Comparison of ENCODE assay signal across 17 cellular contexts in the genomic region with DNA sequence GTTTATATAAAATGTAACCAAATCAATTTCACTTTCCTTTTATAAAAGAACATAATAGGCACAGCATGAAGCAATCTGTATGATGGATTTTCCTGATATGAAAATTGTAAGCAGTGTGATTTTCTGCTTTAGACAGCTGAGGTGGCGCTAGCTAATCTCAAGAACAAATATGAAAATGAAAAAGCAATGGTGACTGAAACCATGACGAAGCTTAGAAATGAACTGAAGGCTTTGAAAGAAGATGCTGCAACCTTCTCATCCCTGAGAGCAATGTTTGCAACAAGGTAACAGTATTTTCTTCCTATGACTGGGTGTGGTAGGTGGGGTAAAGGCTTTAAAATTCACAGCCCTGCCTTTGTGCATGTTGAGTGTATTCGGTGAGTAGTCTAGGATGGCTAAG.
DNase-seq lines count a peak whose midpoint lies in the region; ATAC-seq, FAIRE-seq and TF ChIP-seq lines count a peak whose summit lies in the region.
"Had no signal": no experiment of that assay in that cellular context is flagged by ENCODE, and none has a peak within 500 bp of the region (broad histone marks: within the 10 kb centered on the region; RNA-seq: fewer than 3 reads in every experiment).

No MANE protein-coding gene starts in this region.

- H3K27ac ChIP-seq in lower lobe of right lung (peak overlapping the region; percentile 1), pancreas (no peak overlapping the region)
- H3K27ac ChIP-seq: A549, tibial nerve had no signal

- DNase-seq in activated CD4-positive, alpha-beta T cell treated with anti-CD3 and anti-CD28 coated beads, Interleukin-2, amount 10 ng/mL, durations not matched to agents 24 days and 14 days, result peak; percentile 49
- DNase-seq in activated CD4-positive, alpha-beta T cell treated with anti-CD3 and anti-CD28 coated beads for 48 hours, result no peak
- DNase-seq in GM19239 (ENCODE audit: insufficient read length, low spot score) (peak; percentile 2), lower lobe of right lung (no peak), pancreas (no peak), putamen (ENCODE audit: low spot score) (no peak)
- DNase-seq: activated gamma-delta T cell; aorta; DMS153; NCI-H187 treated with DMSO at 0.1 percent for 48 hours; stimulated activated naive CD4-positive, alpha-beta T cell treated with Interleukin-2 at 50 U/mL for 16 hours had no signal

- TF ChIP-seq CTCF in lower lobe of right lung (IDR thresholded peaks at IDR 0.05) (no peak), pancreas (IDR thresholded peaks at IDR 0.05) (no peak)

- H3K4me1 ChIP-seq in lower lobe of right lung (peaks cover 10% of the 10 kb centered on the region), pancreas (no peaks in the 10 kb centered on the region)
- H3K4me1 ChIP-seq: tibial nerve had no signal

- 87 to 90% methylated on average over 3 of the region's 3 CpGs for WGBS in pancreas, 2 donors

- H3K9me3 ChIP-seq in lower lobe of right lung (no peaks in the 10 kb centered on the region), pancreas (no peaks in the 10 kb centered on the region)
- H3K9me3 ChIP-seq: A549, tibial nerve had no signal

- intact Hi-C loops in activated CD4-positive, alpha-beta T cell treated with anti-CD3 and anti-CD28 coated beads, Interleukin-2, amount 10 ng/mL, durations not matched to agents 24 days and 14 days (cut with micrococcal nuclease), result no loop called here
- intact Hi-C loops in lower lobe of right lung (cut with DNase I) (no loop called here), pancreas (cut with DNase I) (no loop called here)

- no peaks in the 10 kb centered on the region for H3K36me3 Mint-ChIP-seq in activated CD4-positive, alpha-beta T cell treated with anti-CD3 and anti-CD28 coated beads, Interleukin-2, amount 10 ng/mL, durations not matched to agents 24 days and 14 days (ENCODE audit: low read depth)
- peaks cover 32% of the 10 kb centered on the region for H3K36me3 Mint-ChIP-seq in stimulated activated memory B cell treated with anti-CD40 and anti-IgM and Interleukin-4, amounts not matched to agents 10 μg/mL and 1 μg/mL and 100 μg/mL, for 72 hours

- H3K4me1 Mint-ChIP-seq in activated CD4-positive, alpha-beta T cell treated with anti-CD3 and anti-CD28 coated beads, Interleukin-2, amount 10 ng/mL, durations not matched to agents 24 days and 14 days, result peaks cover 2% of the 10 kb centered on the region
- no peaks in the 10 kb centered on the region for H3K4me1 Mint-ChIP-seq in stimulated activated memory B cell treated with anti-CD40 and anti-IgM and Interleukin-4, amounts not matched to agents 10 μg/mL and 1 μg/mL and 100 μg/mL, for 72 hours

- no peaks in the 10 kb centered on the region for H3K27me3 ChIP-seq in lower lobe of right lung (ENCODE audit: low read depth)
- H3K27me3 ChIP-seq in pancreas, result no peaks in the 10 kb centered on the region
- H3K27me3 ChIP-seq: tibial nerve had no signal

- no peak overlapping the region for H3K27ac Mint-ChIP-seq in activated CD4-positive, alpha-beta T cell treated with anti-CD3 and anti-CD28 coated beads, Interleukin-2, amount 10 ng/mL, durations not matched to agents 24 days and 14 days
- no peak overlapping the region for H3K27ac Mint-ChIP-seq in stimulated activated memory B cell treated with anti-CD40 and anti-IgM and Interleukin-4, amounts not matched to agents 10 μg/mL and 1 μg/mL and 100 μg/mL, for 72 hours
- H3K27ac Mint-ChIP-seq: CD14-positive monocyte had no signal

- H3K36me3 ChIP-seq in lower lobe of right lung (no peaks in the 10 kb centered on the region), pancreas (no peaks in the 10 kb centered on the region)

- H3K4me3 ChIP-seq in lower lobe of right lung, result no peak overlapping the region
- H3K4me3 ChIP-seq in pancreas, result no peak overlapping the region
- H3K4me3 ChIP-seq: A549, tibial nerve had no signal

- peak; percentile 76 for FAIRE-seq in GM19239 (lab: Jason Lieb, UNC)
- FAIRE-seq in pancreas (lab: Jason Lieb, UNC), result no peak
- FAIRE-seq: A549 had no signal

- peak; percentile 84 for ATAC-seq in HG03439 (IDR thresholded peaks at IDR 0.05; ENCODE audit: unreplicated experiment)
- no peak for ATAC-seq in lower lobe of right lung
- no peak for ATAC-seq in pancreas
- ATAC-seq in stimulated activated memory B cell treated with anti-CD40 and anti-IgM and Interleukin-4, amounts not matched to agents 10 μg/mL and 1 μg/mL and 100 μg/mL, for 72 hours, result no peak
- ATAC-seq: A549, HCT116 had no signal

- H3K27me3 Mint-ChIP-seq in activated CD4-positive, alpha-beta T cell treated with anti-CD3 and anti-CD28 coated beads, Interleukin-2, amount 10 ng/mL, durations not matched to agents 24 days and 14 days, result no peaks in the 10 kb centered on the region
- H3K27me3 Mint-ChIP-seq in stimulated activated memory B cell treated with anti-CD40 and anti-IgM and Interleukin-4, amounts not matched to agents 10 μg/mL and 1 μg/mL and 100 μg/mL, for 72 hours, result no peaks in the 10 kb centered on the region

- no peaks in the 10 kb centered on the region for H3K9me3 Mint-ChIP-seq in activated CD4-positive, alpha-beta T cell treated with anti-CD3 and anti-CD28 coated beads, Interleukin-2, amount 10 ng/mL, durations not matched to agents 24 days and 14 days
- H3K9me3 Mint-ChIP-seq in stimulated activated memory B cell treated with anti-CD40 and anti-IgM and Interleukin-4, amounts not matched to agents 10 μg/mL and 1 μg/mL and 100 μg/mL, for 72 hours, result no peaks in the 10 kb centered on the region
- H3K9me3 Mint-ChIP-seq: CD14-positive monocyte had no signal

- no peak overlapping the region for H3K4me3 Mint-ChIP-seq in activated CD4-positive, alpha-beta T cell treated with anti-CD3 and anti-CD28 coated beads, Interleukin-2, amount 10 ng/mL, durations not matched to agents 24 days and 14 days
- no peak overlapping the region for H3K4me3 Mint-ChIP-seq in stimulated activated memory B cell treated with anti-CD40 and anti-IgM and Interleukin-4, amounts not matched to agents 10 μg/mL and 1 μg/mL and 100 μg/mL, for 72 hours
- H3K4me3 Mint-ChIP-seq: CD14-positive monocyte had no signal

Comparison
In these comparisons a context has a peak if more than half of its experiments do, and no peak if none do; other contexts are left out.
1. DNase-seq: peak in activated CD4-positive, alpha-beta T cell treated with anti-CD3 and anti-CD28 coated beads, Interleukin-2, amount 10 ng/mL, durations not matched to agents 24 days and 14 days (single experiment) and GM19239 (single experiment); none in activated CD4-positive, alpha-beta T cell treated with anti-CD3 and anti-CD28 coated beads for 48 hours (single experiment), lower lobe of right lung (single experiment), pancreas (0 of 6) and putamen (single experiment).